Comparison of ENCODE assay signal across 14 cellular contexts in the genomic region with DNA sequence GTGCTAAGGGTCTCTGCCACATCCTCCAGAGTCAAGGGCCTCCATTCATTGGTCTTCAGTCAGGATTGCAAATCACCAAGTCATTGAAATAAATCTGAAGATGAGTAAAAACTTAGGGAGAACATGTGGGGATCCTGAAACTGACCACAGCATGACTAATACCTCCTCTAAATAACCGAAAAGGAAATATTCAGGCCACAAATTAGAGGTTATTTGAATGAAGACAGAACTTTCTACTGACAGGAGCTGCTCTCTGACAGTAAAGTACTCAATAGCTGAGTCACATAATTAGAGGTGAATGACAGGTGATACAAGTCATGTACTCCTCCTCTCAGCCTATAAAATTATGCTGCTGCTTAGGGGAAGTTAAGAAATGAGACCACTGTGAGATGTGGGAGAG.
DNase-seq lines count a peak whose midpoint lies in the region; ATAC-seq and TF ChIP-seq lines count a peak whose summit lies in the region.
"Had no signal": no experiment of that assay in that cellular context is flagged by ENCODE, and none has a peak within 500 bp of the region (broad histone marks: within the 10 kb centered on the region; RNA-seq: fewer than 3 reads in every experiment).

No MANE protein-coding gene starts in this region.

- peak; percentile 82 for DNase-seq in M059J (ENCODE audit: low read depth)
- peak; percentile 74 for DNase-seq in kidney tubule cell (ENCODE audit: low spot score)
- DNase-seq in ureter (ENCODE audit: low spot score): no peak
- no peak for DNase-seq in lower leg skin (ENCODE audit: low spot score in 2 of 2)
- no peak for DNase-seq in NCI-H82 (lab: John Stamatoyannopoulos, UW)
- DNase-seq in HuH-7.5 (ENCODE audit: low spot score): no peak
- DNase-seq: activated CD4-positive, alpha-beta T cell treated with anti-CD3 and anti-CD28 coated beads for 48 hours; CD4-positive, alpha-beta memory T cell; NCI-H2029 treated with DMSO at 0.1 percent for 48 hours; right lobe of liver had no signal

- intact Hi-C loops in lower leg skin (cut with DNase I; ENCODE audit: low total_unique reads): no loop called here

- no peak for TF ChIP-seq CTCF in lower leg skin (IDR thresholded peaks at IDR 0.05)

- 40 to 47% methylated on average over 1 of the region's 1 CpG for WGBS in lower leg skin, 2 donors

- H3K4me3 ChIP-seq in lower leg skin (ENCODE audit: low read depth, poor library complexity, severe bottlenecking): no peak overlapping the region
- H3K4me3 ChIP-seq: right lobe of liver had no signal

- ATAC-seq in GM18519 (IDR thresholded peaks at IDR 0.05; ENCODE audit: low FRiP score, unreplicated experiment) (peak; percentile 85), HG02642 (IDR thresholded peaks at IDR 0.05; ENCODE audit: poor library complexity, unreplicated experiment) (peak; percentile 70)
- ATAC-seq: HepG2, right lobe of liver, SK-N-SH treated with all-trans-retinoic acid at 6 μM for 48 hours had no signal

- TF ChIP-seq POLR2A in lower leg skin (IDR thresholded peaks at IDR 0.05): no peak

Comparison
In these comparisons a context has a peak if more than half of its experiments do, and no peak if none do; other contexts are left out.
1. DNase-seq: peak in M059J (single experiment) and kidney tubule cell (single experiment); none in ureter (single experiment), lower leg skin (0 of 2), NCI-H82 (single experiment) and HuH-7.5 (single experiment).